ENCODE assay signal across 22 cellular contexts in genomic region chrX:121231566-121232358, GRCh38.
"Had no signal": no experiment of that assay in that cellular context is flagged by ENCODE, and none has a peak within 500 bp of the region (broad histone marks: within the 10 kb centered on the region; RNA-seq: fewer than 3 reads in every experiment).

No MANE protein-coding gene starts in this region.

- H3K9me3 ChIP-seq: colonic mucosa, lower lobe of right lung, pancreas, prostate gland, suprapubic skin, thyroid gland, upper lobe of left lung, vagina had no signal

- H3K27ac ChIP-seq: colonic mucosa, foreskin keratinocyte, left ventricle myocardium inferior, lower lobe of right lung, neural progenitor cell, pancreas, prostate gland, skin epidermis, suprapubic skin, thyroid gland, upper lobe of left lung, vagina had no signal

- H3K4me3 ChIP-seq: colonic mucosa, left ventricle myocardium inferior, lower lobe of right lung, neural progenitor cell, pancreas, prostate gland, skin epidermis, suprapubic skin, thyroid gland, upper lobe of left lung, vagina had no signal

- H3K4me1 ChIP-seq: colonic mucosa, foreskin keratinocyte, left ventricle myocardium inferior, lower lobe of right lung, pancreas, prostate gland, suprapubic skin, thyroid gland, upper lobe of left lung, vagina had no signal

- DNase-seq: colonic mucosa; dermis blood vessel endothelial cell; endodermal cell; erythroblast; foreskin keratinocyte; immature natural killer cell; left cardiac atrium; left ventricle myocardium inferior; lower lobe of right lung; midbrain; occipital lobe; pancreas; retina; stimulated activated naive CD8-positive, alpha-beta T cell treated with anti-CD3 and anti-CD28 coated beads, Interleukin-15, Interleukin-2, amounts not matched to agents 100 U/mL and 50 U/mL, for 24 hours; thyroid gland had no signal

- H3K27me3 ChIP-seq: colonic mucosa, foreskin keratinocyte, neural progenitor cell, pancreas, suprapubic skin, thyroid gland, upper lobe of left lung, vagina had no signal

- H3K36me3 ChIP-seq: colonic mucosa, left ventricle myocardium inferior, lower lobe of right lung, neural progenitor cell, pancreas, prostate gland, suprapubic skin, thyroid gland, upper lobe of left lung, vagina had no signal

- H2AFZ ChIP-seq: neural progenitor cell had no signal

- H3K4me2 ChIP-seq: neural progenitor cell had no signal

- ATAC-seq: foreskin keratinocyte; left cardiac atrium; lower lobe of right lung; pancreas; sciatic nerve; stimulated activated naive CD8-positive, alpha-beta T cell treated with anti-CD3 and anti-CD28 coated beads, Interleukin-15, Interleukin-2, amounts not matched to agents 100 U/mL and 50 U/mL, for 24 hours had no signal

- H3K9ac ChIP-seq: neural progenitor cell had no signal
